ENCODE assay signal across 13 cellular contexts in genomic region chr10:118028619-118029018, GRCh38. TPM values are rescaled to one million over a fixed set of nuclear protein-coding genes. Genes with fewer than 3 reads are reported as not detected.
DNase-seq lines count a peak whose midpoint lies in the region; ATAC-seq and TF ChIP-seq lines count a peak whose summit lies in the region.
"Had no signal": no experiment of that assay in that cellular context is flagged by ENCODE, and none has a peak within 500 bp of the region (broad histone marks: within the 10 kb centered on the region; RNA-seq: fewer than 3 reads in every experiment).

No MANE protein-coding gene starts in this region.

- H3F3A ChIP-seq in GM23248 (ENCODE audit: insufficient read depth) = peaks cover 10% of the 10 kb centered on the region

- H3K79me2 ChIP-seq in GM23248 (ENCODE audit: insufficient read depth) = peaks cover 14% of the 10 kb centered on the region

- TF ChIP-seq CTCF in GM12865 (IDR thresholded peaks at IDR 0.05; ENCODE audit: insufficient read depth, low read depth, low read length, missing control alignments) = no peak

- no peaks in the 10 kb centered on the region for H3K9me3 ChIP-seq in GM23248 (ENCODE audit: low read depth)
- H3K9me3 ChIP-seq: A549, right atrium auricular region had no signal

- no peaks in the 10 kb centered on the region for H3K27me3 ChIP-seq in GM23248 (replicated peaks; ENCODE audit: insufficient read depth)
- H3K27me3 ChIP-seq: right atrium auricular region had no signal

- H3K9me2 ChIP-seq in GM23248 (ENCODE audit: insufficient read depth) = no peaks in the 10 kb centered on the region

- H3K27ac ChIP-seq in GM23248 = no peak overlapping the region
- H3K27ac ChIP-seq: A549, right atrium auricular region had no signal

- H3K4me3 ChIP-seq in GM12865 (ENCODE audit: low read depth, low read length) (no peak overlapping the region), GM23248 (no peak overlapping the region)
- H3K4me3 ChIP-seq: A549, right atrium auricular region had no signal

- H4K20me1 ChIP-seq in GM23248 (ENCODE audit: insufficient read depth) = no peaks in the 10 kb centered on the region

- ATAC-seq in GM21825 (IDR thresholded peaks at IDR 0.05; ENCODE audit: unreplicated experiment) (peak; percentile 95), HG03108 (IDR thresholded peaks at IDR 0.05; ENCODE audit: unreplicated experiment) (peak; percentile 99)
- ATAC-seq: A549 had no signal

- no peak overlapping the region for H3K4me2 ChIP-seq in GM23248 (ENCODE audit: unreplicated experiment)
- H3K4me2 ChIP-seq: A549 had no signal

- peaks cover 8% of the 10 kb centered on the region for H3K4me1 ChIP-seq in GM23248 (ENCODE audit: insufficient read depth)
- H3K4me1 ChIP-seq: A549, right atrium auricular region had no signal

- H3K36me3 ChIP-seq in GM23248 (ENCODE audit: low read depth) = 0 out of 2 replicates have a peak, but pooled peaks cover 3% of the 10 kb centered on the region

- H2AFZ ChIP-seq in GM23248 = no peak overlapping the region

- no peak overlapping the region for H3K9ac ChIP-seq in GM23248

- in situ Hi-C loops in GM23248 (cut with MboI) = no loop called here

- DNase-seq in GM12865 (ENCODE audit: low read depth) (peak; percentile 65), GM19240 (ENCODE audit: insufficient read length, low spot score) (peak; percentile 6), GM23248 (no peak), SW 1271 (lab: John Stamatoyannopoulos, UW) (no peak), EL (no peak)
- no peak for DNase-seq in activated CD8-positive, alpha-beta memory T cell treated with anti-CD3 and anti-CD28 coated beads, Interleukin-2, amount 50 U/mL, for 48 hours
- DNase-seq: activated CD4-positive, alpha-beta T cell treated with anti-CD3 and anti-CD28 coated beads, Interleukin-2, amount 10 ng/mL, durations not matched to agents 7 days and 5 days; activated naive CD4-positive, alpha-beta T cell treated with anti-CD3 and anti-CD28 coated beads for 36 hours; NCI-H1436 had no signal

RNA-seq across cellular contexts. Expression of gene RAB11FIP2, which starts 18.1 kb away (rescaled TPM):
- 13.0 and 16.4 TPM in 2 replicates for total RNA-seq in GM23248 (2014; rRNA removed; shearing (Covaris generic))
- 7.5 and 9.0 TPM in 2 replicates for polyA plus RNA-seq in GM23248 (2016; fragmentation: Nextera tagmentation; extraction: Ambion mirVana)

Comparison
In these comparisons a context has a peak if more than half of its experiments do, and no peak if none do; other contexts are left out.
1. DNase-seq: peak in GM12865 (single experiment) and GM19240 (single experiment); none in GM23248 (single experiment), SW 1271 (0 of 2), EL (single experiment) and activated CD8-positive, alpha-beta memory T cell treated with anti-CD3 and anti-CD28 coated beads, Interleukin-2, amount 50 U/mL, for 48 hours (single experiment).